ENCODE assay signal across 8 cellular contexts in the genomic region with DNA sequence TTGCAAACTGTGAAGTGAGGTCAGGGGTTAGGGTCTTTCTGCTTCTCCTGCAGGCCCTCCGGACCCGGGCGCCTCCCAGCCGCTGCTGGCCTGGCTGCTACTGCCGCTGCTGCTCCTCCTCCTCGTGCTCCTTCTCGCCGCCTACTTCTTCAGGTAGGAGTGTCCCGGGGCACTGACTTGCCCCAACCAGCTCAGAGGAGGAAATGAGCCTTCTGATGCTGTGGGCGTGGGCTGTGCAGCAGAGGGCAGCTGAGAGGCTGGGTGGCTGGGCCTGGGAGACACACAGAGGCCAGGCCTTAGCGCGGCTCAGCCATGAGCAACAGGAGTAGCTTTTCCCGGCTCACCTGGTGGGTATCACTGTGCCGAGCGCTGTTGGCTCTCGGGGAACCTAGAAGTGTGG.
DNase-seq lines count a peak whose midpoint lies in the region; ATAC-seq and TF ChIP-seq lines count a peak whose summit lies in the region.

No MANE protein-coding gene starts in this region.

- peak overlapping the region; percentile 95 for H3K27ac Mint-ChIP-seq in activated naive CD8-positive, alpha-beta T cell treated with anti-CD3 and anti-CD28 coated beads, Interleukin-2, amount 10 ng/mL, durations not matched to agents 7 days and 5 days

- peaks cover 19% of the 10 kb centered on the region for H3K36me3 Mint-ChIP-seq in activated naive CD8-positive, alpha-beta T cell treated with anti-CD3 and anti-CD28 coated beads, Interleukin-2, amount 10 ng/mL, durations not matched to agents 7 days and 5 days

- no peak overlapping the region for H3K4me3 ChIP-seq in BE2C (ENCODE audit: low read depth, low read length)

- H3K9me3 Mint-ChIP-seq in activated naive CD8-positive, alpha-beta T cell treated with anti-CD3 and anti-CD28 coated beads, Interleukin-2, amount 10 ng/mL, durations not matched to agents 7 days and 5 days = no peaks in the 10 kb centered on the region

- no peaks in the 10 kb centered on the region for H3K27me3 Mint-ChIP-seq in activated naive CD8-positive, alpha-beta T cell treated with anti-CD3 and anti-CD28 coated beads, Interleukin-2, amount 10 ng/mL, durations not matched to agents 7 days and 5 days

- no peaks in the 10 kb centered on the region for H3K4me1 ChIP-seq in BE2C

- peak overlapping the region; percentile 91 for H3K4me3 Mint-ChIP-seq in activated naive CD8-positive, alpha-beta T cell treated with anti-CD3 and anti-CD28 coated beads, Interleukin-2, amount 10 ng/mL, durations not matched to agents 7 days and 5 days

- POLR2A ChIA-PET in activated naive CD8-positive, alpha-beta T cell treated with anti-CD3 and anti-CD28 coated beads, Interleukin-2, amount 10 ng/mL, durations not matched to agents 7 days and 5 days (lab: Charles Lee) = interaction anchor here (0.9 to 3.6 kb wide), 9 partner anchors 10 to 134 kb away, joined by 3 to 125 read pairs (median 5); partner anchors contain the start of gene MKI67

- no peaks in the 10 kb centered on the region for H3K36me3 ChIP-seq in BE2C

- no peaks in the 10 kb centered on the region for H3K27me3 ChIP-seq in BE2C

- TF ChIP-seq CTCF in BE2C (IDR thresholded peaks at IDR 0.05; ENCODE audit: low read depth, low read length) = no peak

- peaks cover 33% of the 10 kb centered on the region for H3K4me1 Mint-ChIP-seq in activated naive CD8-positive, alpha-beta T cell treated with anti-CD3 and anti-CD28 coated beads, Interleukin-2, amount 10 ng/mL, durations not matched to agents 7 days and 5 days

- DNase-seq in SW 1271 (lab: John Stamatoyannopoulos, UW) (peak; percentile 26 to 53), iris pigment epithelial cell (ENCODE audit: low read depth) (peak; percentile 41), BE2C (no peak), DMS53 (lab: John Stamatoyannopoulos, UW) (no peak)
- DNase-seq in activated naive CD8-positive, alpha-beta T cell treated with anti-CD3 and anti-CD28 coated beads, Interleukin-2, amount 10 ng/mL, durations not matched to agents 7 days and 5 days = peak; percentile 76
- peak; percentile 69 to 70 for DNase-seq in stimulated activated CD4-positive, alpha-beta T cell treated with anti-CD3 and anti-CD28 coated beads, Interleukin-2, amount 100 ng/mL, for 48 hours

- ATAC-seq in GM18907 (IDR thresholded peaks at IDR 0.05; ENCODE audit: unreplicated experiment) = peak; percentile 99
- peak; percentile 99 for ATAC-seq in HG03097 (IDR thresholded peaks at IDR 0.05; ENCODE audit: low FRiP score, unreplicated experiment)
- ATAC-seq in activated naive CD8-positive, alpha-beta T cell treated with anti-CD3 and anti-CD28 coated beads, Interleukin-2, amount 10 ng/mL, durations not matched to agents 7 days and 5 days (ENCODE audit: low read depth) = peak; percentile 99

- H3K9me3 ChIP-seq in BE2C = no peaks in the 10 kb centered on the region

Comparison
In these comparisons a context has a peak if more than half of its experiments do, and no peak if none do; other contexts are left out.
1. DNase-seq: peak in SW 1271 (2 of 2), activated naive CD8-positive, alpha-beta T cell treated with anti-CD3 and anti-CD28 coated beads, Interleukin-2, amount 10 ng/mL, durations not matched to agents 7 days and 5 days (single experiment), iris pigment epithelial cell (single experiment) and stimulated activated CD4-positive, alpha-beta T cell treated with anti-CD3 and anti-CD28 coated beads, Interleukin-2, amount 100 ng/mL, for 48 hours (2 of 2); none in BE2C (single experiment) and DMS53 (single experiment).
2. Peak in every context shown above with its lines, with median percentiles within 50 percentile points of each other: ATAC-seq.